In genomic region chr1:100721502-100722205, GRCh38 we compare ENCODE assay signal across 10 cellular contexts. TPM values are rescaled to one million over a fixed set of nuclear protein-coding genes. Genes with fewer than 3 reads are reported as not detected.
A peak's percentile ranks its signal among the peaks of the same experiment; 100 is the strongest.
DNase-seq lines count a peak whose midpoint lies in the region; ATAC-seq and TF ChIP-seq lines count a peak whose summit lies in the region.
"Had no signal": no experiment of that assay in that cellular context is flagged by ENCODE, and none has a peak within 500 bp of the region (broad histone marks: within the 10 kb centered on the region; RNA-seq: fewer than 3 reads in every experiment).

No MANE protein-coding gene starts in this region.

- no peaks in the 10 kb centered on the region for H3K9me3 Mint-ChIP-seq in HFFc6
- no peaks in the 10 kb centered on the region for H3K9me3 Mint-ChIP-seq in activated T-helper 2 cell treated with anti-CD3 and anti-CD28 coated beads, Interferon-gamma antibody, Interleukin-2, Interleukin-4, amounts not matched to agents 10 μg/mL and 5 μg/mL and 100 μg/mL, durations not matched to agents 14 hours and 24 hours and 36 hours
- no peaks in the 10 kb centered on the region for H3K9me3 Mint-ChIP-seq in activated CD4-positive, alpha-beta T cell treated with anti-CD3 and anti-CD28 coated beads for 36 hours (ENCODE audit: low read depth)
- H3K9me3 Mint-ChIP-seq: activated CD4-positive, alpha-beta T cell treated with anti-CD3 and anti-CD28 coated beads, Interleukin-2, amount 10 ng/mL, durations not matched to agents 24 days and 14 days had no signal

- peaks cover 20% of the 10 kb centered on the region for H3K4me1 ChIP-seq in suprapubic skin

- no peaks in the 10 kb centered on the region for H3K36me3 Mint-ChIP-seq in HFFc6 (ENCODE audit: low read depth)
- H3K36me3 Mint-ChIP-seq in activated T-helper 2 cell treated with anti-CD3 and anti-CD28 coated beads, Interferon-gamma antibody, Interleukin-2, Interleukin-4, amounts not matched to agents 10 μg/mL and 5 μg/mL and 100 μg/mL, durations not matched to agents 14 hours and 24 hours and 36 hours (ENCODE audit: low read depth): no peaks in the 10 kb centered on the region
- no peaks in the 10 kb centered on the region for H3K36me3 Mint-ChIP-seq in activated CD4-positive, alpha-beta T cell treated with anti-CD3 and anti-CD28 coated beads for 36 hours (ENCODE audit: low read depth)

- no peak for TF ChIP-seq EP300 in suprapubic skin (IDR thresholded peaks at IDR 0.05)

- H3K27ac ChIP-seq in suprapubic skin: no peak overlapping the region

- WGBS in suprapubic skin: 26% methylated on average over 9 of the region's 9 CpGs

- peak overlapping the region; percentile 16 for H3K4me3 ChIP-seq in suprapubic skin

- no peak for TF ChIP-seq CTCF in HFFc6 (IDR thresholded peaks at IDR 0.05)
- TF ChIP-seq CTCF in suprapubic skin (IDR thresholded peaks at IDR 0.05): no peak

- CTCF ChIA-PET in activated CD4-positive, alpha-beta T cell treated with anti-CD3 and anti-CD28 coated beads for 36 hours (lab: Charles Lee): no interaction called here

- no peaks in the 10 kb centered on the region for H3K27me3 ChIP-seq in suprapubic skin

- H3K27ac Mint-ChIP-seq in HFFc6: peak overlapping the region; percentile 64
- no peak overlapping the region for H3K27ac Mint-ChIP-seq in activated T-helper 2 cell treated with anti-CD3 and anti-CD28 coated beads, Interferon-gamma antibody, Interleukin-2, Interleukin-4, amounts not matched to agents 10 μg/mL and 5 μg/mL and 100 μg/mL, durations not matched to agents 14 hours and 24 hours and 36 hours
- H3K27ac Mint-ChIP-seq in activated CD4-positive, alpha-beta T cell treated with anti-CD3 and anti-CD28 coated beads for 36 hours: no peak overlapping the region
- H3K27ac Mint-ChIP-seq: activated CD4-positive, alpha-beta T cell treated with anti-CD3 and anti-CD28 coated beads, Interleukin-2, amount 10 ng/mL, durations not matched to agents 24 days and 14 days had no signal

- POLR2A ChIA-PET in activated CD4-positive, alpha-beta T cell treated with anti-CD3 and anti-CD28 coated beads for 36 hours (lab: Charles Lee): no interaction called here

- H3K9me3 ChIP-seq in suprapubic skin: no peaks in the 10 kb centered on the region

- DNase-seq in HFFc6: peak; percentile 74
- peak; percentile 55 for DNase-seq in brain pericyte (ENCODE audit: low read depth, low spot score)
- peak; percentile 79 for DNase-seq in left kidney (ENCODE audit: low read depth, low spot score)
- peak; percentile 65 to 84 for DNase-seq in suprapubic skin (ENCODE audit: low spot score in 2 of 2)
- DNase-seq in activated T-helper 2 cell treated with anti-CD3 and anti-CD28 coated beads, Interferon-gamma antibody, Interleukin-2, Interleukin-4, amounts not matched to agents 10 μg/mL and 5 μg/mL and 100 μg/mL, durations not matched to agents 14 hours and 24 hours and 36 hours (ENCODE audit: low spot score): no peak
- DNase-seq in activated CD4-positive, alpha-beta T cell treated with anti-CD3 and anti-CD28 coated beads for 36 hours: no peak
- DNase-seq: activated CD4-positive, alpha-beta T cell treated with anti-CD3 and anti-CD28 coated beads, Interleukin-2, amount 10 ng/mL, durations not matched to agents 24 days and 14 days; stimulated activated CD4-positive, alpha-beta T cell treated with anti-CD3 and anti-CD28 coated beads, Interleukin-2, amount 100 ng/mL, for 24 hours had no signal

- intact Hi-C loops in activated T-helper 2 cell treated with anti-CD3 and anti-CD28 coated beads, Interferon-gamma antibody, Interleukin-2, Interleukin-4, amounts not matched to agents 10 μg/mL and 5 μg/mL and 100 μg/mL, durations not matched to agents 14 hours and 24 hours and 36 hours (cut with micrococcal nuclease): no loop called here
- intact Hi-C loops in activated CD4-positive, alpha-beta T cell treated with anti-CD3 and anti-CD28 coated beads for 36 hours (cut with DNase I, micrococcal nuclease): no loop called here

- peak overlapping the region; percentile 79 for H3K4me3 Mint-ChIP-seq in HFFc6
- no peak overlapping the region for H3K4me3 Mint-ChIP-seq in activated T-helper 2 cell treated with anti-CD3 and anti-CD28 coated beads, Interferon-gamma antibody, Interleukin-2, Interleukin-4, amounts not matched to agents 10 μg/mL and 5 μg/mL and 100 μg/mL, durations not matched to agents 14 hours and 24 hours and 36 hours (ENCODE audit: low read depth)
- no peak overlapping the region for H3K4me3 Mint-ChIP-seq in activated CD4-positive, alpha-beta T cell treated with anti-CD3 and anti-CD28 coated beads for 36 hours
- H3K4me3 Mint-ChIP-seq: activated CD4-positive, alpha-beta T cell treated with anti-CD3 and anti-CD28 coated beads, Interleukin-2, amount 10 ng/mL, durations not matched to agents 24 days and 14 days had no signal

- no peak for ATAC-seq in GM21528 (IDR thresholded peaks at IDR 0.05; ENCODE audit: low FRiP score, unreplicated experiment)
- ATAC-seq in HG03354 (IDR thresholded peaks at IDR 0.05; ENCODE audit: poor library complexity, severe bottlenecking, unreplicated experiment): no peak
- no peak for ATAC-seq in activated CD4-positive, alpha-beta T cell treated with anti-CD3 and anti-CD28 coated beads for 36 hours

- TF ChIP-seq POLR2A in suprapubic skin (IDR thresholded peaks at IDR 0.05): no peak

- no peaks in the 10 kb centered on the region for H3K36me3 ChIP-seq in suprapubic skin

- H3K27me3 Mint-ChIP-seq in HFFc6 (ENCODE audit: insufficient read depth): peaks cover 6% of the 10 kb centered on the region
- H3K27me3 Mint-ChIP-seq in activated T-helper 2 cell treated with anti-CD3 and anti-CD28 coated beads, Interferon-gamma antibody, Interleukin-2, Interleukin-4, amounts not matched to agents 10 μg/mL and 5 μg/mL and 100 μg/mL, durations not matched to agents 14 hours and 24 hours and 36 hours (ENCODE audit: low read depth): peaks cover 21% of the 10 kb centered on the region
- peaks cover 19% of the 10 kb centered on the region for H3K27me3 Mint-ChIP-seq in activated CD4-positive, alpha-beta T cell treated with anti-CD3 and anti-CD28 coated beads for 36 hours

- peaks cover 19% of the 10 kb centered on the region for H3K4me1 Mint-ChIP-seq in HFFc6 (ENCODE audit: low read depth)
- no peaks in the 10 kb centered on the region for H3K4me1 Mint-ChIP-seq in activated T-helper 2 cell treated with anti-CD3 and anti-CD28 coated beads, Interferon-gamma antibody, Interleukin-2, Interleukin-4, amounts not matched to agents 10 μg/mL and 5 μg/mL and 100 μg/mL, durations not matched to agents 14 hours and 24 hours and 36 hours (ENCODE audit: low read depth)
- H3K4me1 Mint-ChIP-seq in activated CD4-positive, alpha-beta T cell treated with anti-CD3 and anti-CD28 coated beads for 36 hours: no peaks in the 10 kb centered on the region
- H3K4me1 Mint-ChIP-seq: activated CD4-positive, alpha-beta T cell treated with anti-CD3 and anti-CD28 coated beads, Interleukin-2, amount 10 ng/mL, durations not matched to agents 24 days and 14 days had no signal

RNA-seq across cellular contexts. Expression of gene VCAM1, which starts 2.1 kb away (rescaled TPM):
- total RNA-seq in HFFc6 (2021; fragmentation: NEBNext Ultra II Directional; extraction: Animal tissue kit (Norgen Biotek cat#: 25700)): not detected
- total RNA-seq in suprapubic skin: 1 to 10 TPM in 2 of 4 donors, under 1 TPM in 2; 0.34 to 2.5 (median 1.5) TPM
- 0.05 TPM in 1 of 2 replicates, not detected in the other for total RNA-seq in activated T-helper 2 cell treated with anti-CD3 and anti-CD28 coated beads, Interferon-gamma antibody, Interleukin-2, Interleukin-4, amounts not matched to agents 10 μg/mL and 5 μg/mL and 100 μg/mL, durations not matched to agents 14 hours and 24 hours and 36 hours
- total RNA-seq in activated CD4-positive, alpha-beta T cell treated with anti-CD3 and anti-CD28 coated beads for 36 hours: not detected
- total RNA-seq: activated CD4-positive, alpha-beta T cell treated with anti-CD3 and anti-CD28 coated beads, Interleukin-2, amount 10 ng/mL, durations not matched to agents 24 days and 14 days had no signal

Comparison
In these comparisons a context has a peak if more than half of its experiments do, and no peak if none do; other contexts are left out.
1. DNase-seq: peak in HFFc6 (single experiment), brain pericyte (single experiment), left kidney (single experiment) and suprapubic skin (2 of 2); none in activated T-helper 2 cell treated with anti-CD3 and anti-CD28 coated beads, Interferon-gamma antibody, Interleukin-2, Interleukin-4, amounts not matched to agents 10 μg/mL and 5 μg/mL and 100 μg/mL, durations not matched to agents 14 hours and 24 hours and 36 hours (single experiment) and activated CD4-positive, alpha-beta T cell treated with anti-CD3 and anti-CD28 coated beads for 36 hours (single experiment).